ENCODE assay signal across 8 cellular contexts in genomic region chr12:6620137-6620884, GRCh38. TPM values are rescaled to one million over a fixed set of nuclear protein-coding genes. Genes with fewer than 3 reads are reported as not detected.
A peak's percentile ranks its signal among the peaks of the same experiment; 100 is the strongest.
DNase-seq lines count a peak whose midpoint lies in the region; ATAC-seq, FAIRE-seq and TF ChIP-seq lines count a peak whose summit lies in the region.

No MANE protein-coding gene starts in this region.

- H3K4me1 ChIP-seq in vagina, result no peaks in the 10 kb centered on the region

- TF ChIP-seq CTCF in bronchial epithelial cell (IDR thresholded peaks at IDR 0.05; ENCODE audit: insufficient read depth, low read length, severe bottlenecking) (peak; percentile 81), vagina (IDR thresholded peaks at IDR 0.05) (peak in 1 of 3 experiments; percentile 21)

- no peak for ATAC-seq in GM21515 (IDR thresholded peaks at IDR 0.05; ENCODE audit: unreplicated experiment)

- no peak for TF ChIP-seq POLR2A in vagina (IDR thresholded peaks at IDR 0.05)

- H3K27ac ChIP-seq in vagina, result no peak overlapping the region

- intact Hi-C loops in vagina (cut with DNase I), result no loop called here

- no peak for FAIRE-seq in bronchial epithelial cell (lab: Jason Lieb, UNC)

- H3K27me3 ChIP-seq in bronchial epithelial cell (ENCODE audit: control insufficient read depth, insufficient read depth, low read length) (no peaks in the 10 kb centered on the region), vagina (no peaks in the 10 kb centered on the region)

- peak in 3 of 5 donors; percentile 21 to 59 (median 48) for DNase-seq in T-helper 1 cell
- DNase-seq in bronchial epithelial cell (ENCODE audit: low read depth), result no peak
- DNase-seq in left kidney (ENCODE audit: low read depth, low spot score), result peak; percentile 95
- peak; percentile 29 for DNase-seq in superior temporal gyrus (ENCODE audit: extremely low spot score)
- DNase-seq in vagina (ENCODE audit: extremely low spot score in 2 of 2), result no peak
- no peak for DNase-seq in NCI-H510A (lab: John Stamatoyannopoulos, UW)
- no peak for DNase-seq in NOMO-1 treated with dmso at 0.1 percent for 144 hours (lab: John Stamatoyannopoulos, UW; ENCODE audit: unreplicated experiment)

- H3K36me3 ChIP-seq in bronchial epithelial cell (ENCODE audit: control insufficient read depth, insufficient read depth, low read length), result peaks cover 3% of the 10 kb centered on the region
- no peaks in the 10 kb centered on the region for H3K36me3 ChIP-seq in vagina

- H3K4me3 ChIP-seq in bronchial epithelial cell (ENCODE audit: low read depth, low read length) (peak overlapping the region; percentile 18), vagina (no peak overlapping the region)

- H3K9me3 ChIP-seq in vagina, result no peaks in the 10 kb centered on the region

RNA-seq across cellular contexts. Expression of gene CHD4, which starts 13.1 kb away (rescaled TPM):
- 107 and 121 TPM in 2 replicates for total RNA-seq in bronchial epithelial cell
- total RNA-seq in vagina, result 152 TPM

RNA-seq across cellular contexts. Expression of gene LPAR5, which starts 15.4 kb away (rescaled TPM):
- 2.1 and 4.1 TPM in 2 replicates for total RNA-seq in bronchial epithelial cell
- 7.4 TPM for total RNA-seq in vagina

RNA-seq across cellular contexts. Expression of gene ACRBP, which starts 26.9 kb away (rescaled TPM):
- under 0.01 and 0.51 TPM in 2 replicates for total RNA-seq in bronchial epithelial cell
- total RNA-seq in vagina, result 0.74 TPM

RNA-seq across cellular contexts. Expression of gene ING4, which starts 42.6 kb away (rescaled TPM):
- total RNA-seq in bronchial epithelial cell (15.3 and 22.0 TPM in 2 replicates), vagina (45.7 TPM)

RNA-seq across cellular contexts. Expression of gene NOP2, which starts 52.2 kb away (rescaled TPM):
- total RNA-seq in bronchial epithelial cell (26.5 and 33.4 TPM in 2 replicates), vagina (43.0 TPM)

Comparison
In these comparisons a context has a peak if more than half of its experiments do, and no peak if none do; other contexts are left out.
1. DNase-seq: peak in T-helper 1 cell (3 of 5), left kidney (single experiment) and superior temporal gyrus (single experiment); none in bronchial epithelial cell (single experiment), vagina (0 of 2), NCI-H510A (single experiment) and NOMO-1 treated with dmso at 0.1 percent for 144 hours (single experiment).